In genomic region chr11:117259417-117259816, GRCh38 we compare ENCODE assay signal across 21 cellular contexts. TPM values are rescaled to one million over a fixed set of nuclear protein-coding genes. Genes with fewer than 3 reads are reported as not detected.
DNase-seq lines count a peak whose midpoint lies in the region; ATAC-seq and TF ChIP-seq lines count a peak whose summit lies in the region.
"Had no signal": no experiment of that assay in that cellular context is flagged by ENCODE, and none has a peak within 500 bp of the region (broad histone marks: within the 10 kb centered on the region; RNA-seq: fewer than 3 reads in every experiment).

No MANE protein-coding gene starts in this region.

- H3K9me3 ChIP-seq in RWPE2 (ENCODE audit: severe bottlenecking), result no peaks in the 10 kb centered on the region
- H3K9me3 ChIP-seq in fibroblast of lung (ENCODE audit: control insufficient read depth, insufficient read depth, low read depth, low read length), result no peaks in the 10 kb centered on the region
- H3K9me3 ChIP-seq: breast epithelium, thoracic aorta had no signal

- no peak for TF ChIP-seq CTCF in RWPE2 (IDR thresholded peaks at IDR 0.05; ENCODE audit: poor library complexity, severe bottlenecking)
- no peak for TF ChIP-seq CTCF in fibroblast of lung (conservative IDR thresholded peaks at IDR 0.05 in 1 of 2, IDR thresholded peaks at IDR 0.05 in 1 of 2; ENCODE audit: low read depth in 1 of 2, low read length in 2 of 2)

- H3K4me1 ChIP-seq in RWPE2 (ENCODE audit: insufficient read depth, poor library complexity, severe bottlenecking), result no peaks in the 10 kb centered on the region
- H3K4me1 ChIP-seq in fibroblast of lung (ENCODE audit: control insufficient read depth, extremely low read depth, insufficient read depth, low read length), result peaks cover 6% of the 10 kb centered on the region
- H3K4me1 ChIP-seq: breast epithelium had no signal

- H3K79me2 ChIP-seq in fibroblast of lung (ENCODE audit: control insufficient read depth, insufficient read depth, low read length), result no peaks in the 10 kb centered on the region

- H3K27ac ChIP-seq in RWPE2 (ENCODE audit: poor library complexity, severe bottlenecking) (no peak overlapping the region), fibroblast of lung (ENCODE audit: insufficient read depth, low read length) (peak overlapping the region; percentile 19)
- H3K27ac ChIP-seq: breast epithelium, C4-2B, HL-60, thoracic aorta had no signal

- H3K4me2 ChIP-seq in fibroblast of lung (ENCODE audit: extremely low read depth, insufficient read depth, low read length), result no peak overlapping the region

- no peak overlapping the region for H3K9ac ChIP-seq in fibroblast of lung (ENCODE audit: insufficient read depth, low read length)

- H3K4me3 ChIP-seq in RWPE2 (ENCODE audit: severe bottlenecking) (no peak overlapping the region), fibroblast of lung (replicated peaks in 1 of 4; ENCODE audit: control extremely low read depth in 1 of 4, insufficient read depth in 1 of 4, low read depth in 3 of 4, low read length in 4 of 4) (no peak overlapping the region)
- H3K4me3 ChIP-seq: breast epithelium, thoracic aorta had no signal

- H3K36me3 ChIP-seq in RWPE2 (ENCODE audit: low read depth) (peaks cover 19% of the 10 kb centered on the region), fibroblast of lung (ENCODE audit: control insufficient read depth, insufficient read depth, low read length) (no peaks in the 10 kb centered on the region)
- H3K36me3 ChIP-seq: breast epithelium had no signal

- H3K27me3 ChIP-seq in RWPE2 (ENCODE audit: insufficient read depth, poor library complexity, severe bottlenecking) (no peaks in the 10 kb centered on the region), fibroblast of lung (ENCODE audit: control insufficient read depth, insufficient read depth, low read length) (no peaks in the 10 kb centered on the region)
- H3K27me3 ChIP-seq: breast epithelium had no signal

- DNase-seq in GM03348 (ENCODE audit: low spot score) (peak; percentile 70), RWPE2 (ENCODE audit: low spot score) (no peak), fibroblast of lung (ENCODE audit: low read depth in 2 of 2) (peak; percentile 75 to 84), non-pigmented ciliary epithelial cell (ENCODE audit: low read depth) (peak; percentile 35), SIG-M5 (lab: John Stamatoyannopoulos, UW) (no peak), Ammon's horn (ENCODE audit: low spot score) (no peak), HK-2 (ENCODE audit: unreplicated experiment) (no peak)
- DNase-seq: activated CD4-positive, alpha-beta T cell treated with anti-CD3 and anti-CD28 coated beads for 1 hour; activated naive CD8-positive, alpha-beta T cell treated with anti-CD3 and anti-CD28 coated beads for 36 hours; DMS 273 treated with DMSO at 0.1 percent for 48 hours; hypothalamus; kidney; NCI-H69; stimulated activated CD4-positive, alpha-beta T cell treated with anti-CD3 and anti-CD28 coated beads, Interleukin-12 subunit alpha, Interleukin-12 subunit beta, amount 100 ng/mL, for 4 hours; T-helper 9 cell had no signal

- peak; percentile 31; the same call in 1 of the 3 replicates for ATAC-seq in RWPE2 (ENCODE audit: low read depth)
- no peak for ATAC-seq in GM18498 (IDR thresholded peaks at IDR 0.05; ENCODE audit: unreplicated experiment)
- ATAC-seq: esophagus mucosa had no signal

- H4K20me1 ChIP-seq in fibroblast of lung (ENCODE audit: control insufficient read depth, extremely low read depth, insufficient read depth, low read length), result no peaks in the 10 kb centered on the region

- H2AFZ ChIP-seq in fibroblast of lung (ENCODE audit: low read length), result no peak overlapping the region

RNA-seq across cellular contexts. Expression of gene RNF214, which starts 26.9 kb away (rescaled TPM):
- total RNA-seq in fibroblast of lung, result 11.3 and 13.4 TPM in 2 replicates
- polyA plus RNA-seq in fibroblast of lung, result 12.1 and 12.9 TPM in 2 replicates
- polyA plus RNA-seq in fibroblast of lung (2012), result 10.2 and 10.3 TPM in 2 replicates
- 56.7 and 83.1 TPM in 2 replicates for polyA minus RNA-seq in fibroblast of lung (ENCODE audit: low replicate concordance)

RNA-seq across cellular contexts. Expression of gene PCSK7, which starts 27.5 kb away (rescaled TPM):
- total RNA-seq in fibroblast of lung, result 26.5 and 38.3 TPM in 2 replicates
- 26.8 and 28.2 TPM in 2 replicates for polyA plus RNA-seq in fibroblast of lung
- 33.6 and 41.3 TPM in 2 replicates for polyA plus RNA-seq in fibroblast of lung (2012)
- polyA minus RNA-seq in fibroblast of lung (ENCODE audit: low replicate concordance), result 70.5 and 77.2 TPM in 2 replicates

RNA-seq across cellular contexts. Expression of gene BACE1-AS, which starts 31.7 kb away (rescaled TPM):
- total RNA-seq in fibroblast of lung, result 2.8 and 4.5 TPM in 2 replicates
- polyA plus RNA-seq in fibroblast of lung, result 3.9 and 4.2 TPM in 2 replicates
- 3.0 and 4.1 TPM in 2 replicates for polyA plus RNA-seq in fibroblast of lung (2012)
- 6.0 and 9.4 TPM in 2 replicates for polyA minus RNA-seq in fibroblast of lung (ENCODE audit: low replicate concordance)

RNA-seq across cellular contexts. Expression of gene BACE1, which starts 56.6 kb away (rescaled TPM):
- total RNA-seq in fibroblast of lung, result 17.7 and 23.1 TPM in 2 replicates
- 58.1 and 62.7 TPM in 2 replicates for polyA plus RNA-seq in fibroblast of lung
- 47.3 and 55.4 TPM in 2 replicates for polyA plus RNA-seq in fibroblast of lung (2012)
- 229 and 301 TPM in 2 replicates for polyA minus RNA-seq in fibroblast of lung (ENCODE audit: low replicate concordance)

Comparison
In these comparisons a context has a peak if more than half of its experiments do, and no peak if none do; other contexts are left out.
1. DNase-seq: peak in GM03348 (single experiment), fibroblast of lung (2 of 2) and non-pigmented ciliary epithelial cell (single experiment); none in RWPE2 (single experiment), SIG-M5 (single experiment), Ammon's horn (single experiment) and HK-2 (single experiment).